10 cellular contexts compared by ENCODE assay signal in genomic region chrX:34656467-34656841, GRCh38. TPM values are rescaled to one million over a fixed set of nuclear protein-coding genes. Genes with fewer than 3 reads are reported as not detected.
DNase-seq lines count a peak whose midpoint lies in the region; ATAC-seq and TF ChIP-seq lines count a peak whose summit lies in the region.
"Had no signal": no experiment of that assay in that cellular context is flagged by ENCODE, and none has a peak within 500 bp of the region (broad histone marks: within the 10 kb centered on the region; RNA-seq: fewer than 3 reads in every experiment).

No MANE protein-coding gene starts in this region.

- H3K4me1 ChIP-seq in duodenal mucosa (ENCODE audit: control insufficient read depth in 1 of 2, insufficient read depth in 2 of 2, low read length in 2 of 2) (no peaks in the 10 kb centered on the region), mesodermal cell (ENCODE audit: control insufficient read depth, insufficient read depth, low read length, poor library complexity, severe bottlenecking) (peaks cover 3% of the 10 kb centered on the region), upper lobe of right lung (no peaks in the 10 kb centered on the region)
- H3K4me1 ChIP-seq: BLaER1 had no signal

- peak overlapping the region in 1 of 2 donors; percentile 43 for H3K9ac ChIP-seq in duodenal mucosa (ENCODE audit: low read depth in 1 of 2, low read length in 2 of 2)
- H3K9ac ChIP-seq: BLaER1 had no signal

- no peaks in the 10 kb centered on the region for H3K9me3 Mint-ChIP-seq in activated CD4-positive, alpha-beta T cell treated with anti-CD3 and anti-CD28 coated beads, Interleukin-2, amount 10 ng/mL, durations not matched to agents 24 days and 14 days

- H3K36me3 Mint-ChIP-seq in activated CD4-positive, alpha-beta T cell treated with anti-CD3 and anti-CD28 coated beads, Interleukin-2, amount 10 ng/mL, durations not matched to agents 24 days and 14 days (ENCODE audit: low read depth), result no peaks in the 10 kb centered on the region

- peaks cover 0 to 3% of the 10 kb centered on the region in 2 donors for H3K27me3 ChIP-seq in duodenal mucosa (ENCODE audit: control insufficient read depth in 1 of 2, insufficient read depth in 2 of 2, low read length in 2 of 2)
- H3K27me3 ChIP-seq in upper lobe of right lung, result no peaks in the 10 kb centered on the region

- H3K27ac Mint-ChIP-seq in activated CD4-positive, alpha-beta T cell treated with anti-CD3 and anti-CD28 coated beads, Interleukin-2, amount 10 ng/mL, durations not matched to agents 24 days and 14 days, result no peak overlapping the region

- H3K4me3 Mint-ChIP-seq in activated CD4-positive, alpha-beta T cell treated with anti-CD3 and anti-CD28 coated beads, Interleukin-2, amount 10 ng/mL, durations not matched to agents 24 days and 14 days, result peak overlapping the region; percentile 68

- H3K27ac ChIP-seq in duodenal mucosa (ENCODE audit: low read depth, low read length) (peak overlapping the region; percentile 32), mesodermal cell (ENCODE audit: low read depth, low read length, severe bottlenecking) (no peak overlapping the region), upper lobe of right lung (peak overlapping the region; percentile 51)
- H3K27ac ChIP-seq: BLaER1 had no signal

- ATAC-seq in upper lobe of right lung (peak; percentile 7), HG02973 (IDR thresholded peaks at IDR 0.05; ENCODE audit: unreplicated experiment) (no peak), GM21529 (IDR thresholded peaks at IDR 0.05; ENCODE audit: unreplicated experiment) (no peak)

- peaks cover 4% of the 10 kb centered on the region for H3K4me1 Mint-ChIP-seq in activated CD4-positive, alpha-beta T cell treated with anti-CD3 and anti-CD28 coated beads, Interleukin-2, amount 10 ng/mL, durations not matched to agents 24 days and 14 days

- H3K4me3 ChIP-seq in duodenal mucosa (ENCODE audit: low read depth in 1 of 2, low read length in 2 of 2) (peak overlapping the region; percentile 45 to 60), mesodermal cell (ENCODE audit: extremely low read depth, insufficient read depth, low read length, poor library complexity, severe bottlenecking) (peak overlapping the region; percentile 45), upper lobe of right lung (peak overlapping the region; percentile 56)
- H3K4me3 ChIP-seq: BLaER1 had no signal

- H3K36me3 ChIP-seq in duodenal mucosa (ENCODE audit: control insufficient read depth in 1 of 2, insufficient read depth in 2 of 2, low read length in 2 of 2) (no peaks in the 10 kb centered on the region), mesodermal cell (ENCODE audit: control insufficient read depth, insufficient read depth, low read length) (no peaks in the 10 kb centered on the region), upper lobe of right lung (no peaks in the 10 kb centered on the region)
- H3K36me3 ChIP-seq: BLaER1 had no signal

- no peaks in the 10 kb centered on the region for H3K9me3 ChIP-seq in duodenal mucosa (ENCODE audit: control insufficient read depth in 1 of 2, low read length in 2 of 2)
- H3K9me3 ChIP-seq in mesodermal cell (ENCODE audit: control insufficient read depth, low read length), result no peaks in the 10 kb centered on the region
- no peaks in the 10 kb centered on the region for H3K9me3 ChIP-seq in upper lobe of right lung

- intact Hi-C loops in activated CD4-positive, alpha-beta T cell treated with anti-CD3 and anti-CD28 coated beads, Interleukin-2, amount 10 ng/mL, durations not matched to agents 24 days and 14 days (cut with micrococcal nuclease), result no loop called here
- intact Hi-C loops in upper lobe of right lung (cut with DNase I), result no loop called here

- peaks cover 20% of the 10 kb centered on the region for H3K27me3 Mint-ChIP-seq in activated CD4-positive, alpha-beta T cell treated with anti-CD3 and anti-CD28 coated beads, Interleukin-2, amount 10 ng/mL, durations not matched to agents 24 days and 14 days

- DNase-seq in activated CD4-positive, alpha-beta T cell treated with anti-CD3 and anti-CD28 coated beads, Interleukin-2, amount 10 ng/mL, durations not matched to agents 24 days and 14 days, result no peak
- DNase-seq in activated CD4-positive, alpha-beta T cell treated with anti-CD3 and anti-CD28 coated beads for 4 hours, result no peak
- DNase-seq in upper lobe of right lung, result peak; percentile 31
- no peak for DNase-seq in RPMI8226

- WGBS in mesodermal cell (ENCODE audit: insufficient coverage in 2 of 2), 2 experiments, result 0% methylated on average over 2 to 7 of the region's 27 CpGs

- no peak for TF ChIP-seq CTCF in upper lobe of right lung (IDR thresholded peaks at IDR 0.05)

RNA-seq across cellular contexts. Expression of gene TMEM47, which starts 0.6 kb away (rescaled TPM):
- total RNA-seq in activated CD4-positive, alpha-beta T cell treated with anti-CD3 and anti-CD28 coated beads, Interleukin-2, amount 10 ng/mL, durations not matched to agents 24 days and 14 days, result not detected in 2 replicates
- polyA plus RNA-seq in mesodermal cell (2013, experiment 1 of 2), result 16.6 TPM
- polyA plus RNA-seq in mesodermal cell (2013, experiment 2 of 2), result 17.7 TPM
- total RNA-seq in upper lobe of right lung, result 33.6 TPM
- total RNA-seq: T-helper 1 cell treated with Interleukin-12 subunit alpha and Interleukin-12 subunit beta and Interleukin-4 antibody, amounts not matched to agents 30 ng/mL and 1 ng/mL, for 36 hours had no signal

Comparison
In these comparisons a context has a peak if more than half of its experiments do, and no peak if none do; other contexts are left out.
1. RNA of gene TMEM47, which starts 0.6 kb away (total RNA-seq): 33.6 TPM in upper lobe of right lung (single experiment); not detected in activated CD4-positive, alpha-beta T cell treated with anti-CD3 and anti-CD28 coated beads, Interleukin-2, amount 10 ng/mL, durations not matched to agents 24 days and 14 days; every median in the first group is over 10 times any median in the second.
2. Peak in every context shown above with its lines, with median percentiles within 50 percentile points of each other: H3K4me3 ChIP-seq.